1 cellular context compared by ENCODE assay signal in the genomic region with DNA sequence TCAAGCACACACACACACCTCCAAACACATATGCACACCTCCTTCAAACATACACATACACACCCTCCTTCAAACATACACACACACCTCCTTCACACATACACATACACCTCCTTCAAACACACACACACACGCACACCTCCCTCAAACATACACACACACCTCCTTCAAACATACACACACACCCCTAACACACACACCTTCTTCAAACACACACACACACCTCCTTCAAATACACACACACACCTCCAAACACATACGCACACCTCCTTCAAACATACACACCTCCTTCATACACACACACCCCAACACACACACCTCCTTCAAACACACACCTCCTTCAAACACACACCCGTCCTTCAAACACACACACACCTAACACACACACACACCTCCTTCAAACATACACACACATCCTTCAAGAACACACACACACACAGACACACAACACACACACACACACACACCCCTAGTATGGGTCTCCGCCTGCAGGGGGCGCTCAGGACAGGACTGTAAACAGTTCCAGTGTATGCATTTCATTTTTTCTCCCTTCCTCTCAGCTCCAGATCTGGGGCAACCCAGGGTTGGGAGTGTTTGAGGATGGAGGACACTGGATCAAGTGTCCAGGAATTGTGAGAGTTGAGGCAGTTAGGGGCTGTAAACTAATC.
TF ChIP-seq lines count a peak whose summit lies in the region.

No MANE protein-coding gene starts in this region.

TF ChIP-seq in GM23338, 12 proteins besides CTCF, POLR2A, EP300 and RAD21 (continued from another document):
- TF ChIP-seq, protein P1, sequence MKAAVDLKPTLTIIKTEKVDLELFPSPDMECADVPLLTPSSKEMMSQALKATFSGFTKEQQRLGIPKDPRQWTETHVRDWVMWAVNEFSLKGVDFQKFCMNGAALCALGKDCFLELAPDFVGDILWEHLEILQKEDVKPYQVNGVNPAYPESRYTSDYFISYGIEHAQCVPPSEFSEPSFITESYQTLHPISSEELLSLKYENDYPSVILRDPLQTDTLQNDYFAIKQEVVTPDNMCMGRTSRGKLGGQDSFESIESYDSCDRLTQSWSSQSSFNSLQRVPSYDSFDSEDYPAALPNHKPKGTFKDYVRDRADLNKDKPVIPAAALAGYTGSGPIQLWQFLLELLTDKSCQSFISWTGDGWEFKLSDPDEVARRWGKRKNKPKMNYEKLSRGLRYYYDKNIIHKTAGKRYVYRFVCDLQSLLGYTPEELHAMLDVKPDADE (IDR thresholded peaks at IDR 0.05), result no peak
- TF ChIP-seq CREB1 (CRISPR knock-in tag; IDR thresholded peaks at IDR 0.05; ENCODE audit: low read depth) (no peak), STAT1 (IDR thresholded peaks at IDR 0.05; ENCODE audit: unreplicated experiment) (no peak)
